9 cellular contexts compared by ENCODE assay signal in genomic region chr6:40586800-40587201, GRCh38. TPM values are rescaled to one million over a fixed set of nuclear protein-coding genes. Genes with fewer than 3 reads are reported as not detected.
DNase-seq lines count a peak whose midpoint lies in the region; ATAC-seq, FAIRE-seq and TF ChIP-seq lines count a peak whose summit lies in the region.
"Had no signal": no experiment of that assay in that cellular context is flagged by ENCODE, and none has a peak within 500 bp of the region (broad histone marks: within the 10 kb centered on the region; RNA-seq: fewer than 3 reads in every experiment).

No MANE protein-coding gene starts in this region.

- H3K36me3 Mint-ChIP-seq in activated CD4-positive, alpha-beta T cell treated with anti-CD3 and anti-CD28 coated beads, Interleukin-2, amount 10 ng/mL, durations not matched to agents 7 days and 5 days (ENCODE audit: low read depth): no peaks in the 10 kb centered on the region
- no peaks in the 10 kb centered on the region for H3K36me3 Mint-ChIP-seq in activated naive CD8-positive, alpha-beta T cell treated with anti-CD3 and anti-CD28 coated beads for 36 hours

- H3K27ac Mint-ChIP-seq in activated CD4-positive, alpha-beta T cell treated with anti-CD3 and anti-CD28 coated beads, Interleukin-2, amount 10 ng/mL, durations not matched to agents 7 days and 5 days: no peak overlapping the region
- H3K27ac Mint-ChIP-seq in activated naive CD8-positive, alpha-beta T cell treated with anti-CD3 and anti-CD28 coated beads for 36 hours: no peak overlapping the region

- no peak for ATAC-seq in lower lobe of right lung
- no peak for ATAC-seq in HG03354 (IDR thresholded peaks at IDR 0.05; ENCODE audit: poor library complexity, severe bottlenecking, unreplicated experiment)
- ATAC-seq in GM19328 (IDR thresholded peaks at IDR 0.05; ENCODE audit: unreplicated experiment): no peak

- H3K27me3 ChIP-seq in lower lobe of right lung (ENCODE audit: low read depth) (peaks cover 74% of the 10 kb centered on the region), thymus (ENCODE audit: control insufficient read depth, insufficient read depth) (peaks cover 26% of the 10 kb centered on the region)

- POLR2A ChIA-PET in activated CD4-positive, alpha-beta T cell treated with anti-CD3 and anti-CD28 coated beads, Interleukin-2, amount 10 ng/mL, durations not matched to agents 7 days and 5 days (lab: Charles Lee): no interaction called here

- TF ChIP-seq CTCF in lower lobe of right lung (IDR thresholded peaks at IDR 0.05): no peak

- WGBS in thymus: 1% methylated on average over 38 of the region's 38 CpGs

- H3K27ac ChIP-seq in lower lobe of right lung (no peak overlapping the region), thymus (ENCODE audit: low read depth) (no peak overlapping the region)

- H3K9me3 ChIP-seq in lower lobe of right lung: no peaks in the 10 kb centered on the region
- H3K9me3 ChIP-seq in thymus (ENCODE audit: control insufficient read depth): no peaks in the 10 kb centered on the region

- intact Hi-C loops in lower lobe of right lung (cut with DNase I): no loop called here

- H3K36me3 ChIP-seq in lower lobe of right lung: no peaks in the 10 kb centered on the region
- H3K36me3 ChIP-seq in thymus (ENCODE audit: control insufficient read depth, insufficient read depth): no peaks in the 10 kb centered on the region

- H3K4me1 Mint-ChIP-seq in activated CD4-positive, alpha-beta T cell treated with anti-CD3 and anti-CD28 coated beads, Interleukin-2, amount 10 ng/mL, durations not matched to agents 7 days and 5 days: peaks cover 31% of the 10 kb centered on the region
- peaks cover 3% of the 10 kb centered on the region for H3K4me1 Mint-ChIP-seq in activated naive CD8-positive, alpha-beta T cell treated with anti-CD3 and anti-CD28 coated beads for 36 hours

- no peak for TF ChIP-seq POLR2A in H54 (IDR thresholded peaks at IDR 0.05; ENCODE audit: low read depth, low read length)

- CTCF ChIA-PET in activated CD4-positive, alpha-beta T cell treated with anti-CD3 and anti-CD28 coated beads, Interleukin-2, amount 10 ng/mL, durations not matched to agents 7 days and 5 days (lab: Charles Lee): interaction anchor here (0.9 to 1.3 kb wide), 7 partner anchors 8 to 107 kb away, joined by 3 to 6 read pairs (median 4); no protein-coding TSS in a partner anchor

- H3K4me1 ChIP-seq in lower lobe of right lung (peaks cover 14% of the 10 kb centered on the region), thymus (ENCODE audit: control insufficient read depth, insufficient read depth, low read length) (no peaks in the 10 kb centered on the region)

- FAIRE-seq in H54 (lab: Jason Lieb, UNC): no peak
- FAIRE-seq: G401.6 had no signal

- H3K4me3 ChIP-seq in lower lobe of right lung (peak overlapping the region; percentile 50), thymus (ENCODE audit: low read length) (peak overlapping the region; percentile 14)

- peak overlapping the region; percentile 76 for H3K4me3 Mint-ChIP-seq in activated CD4-positive, alpha-beta T cell treated with anti-CD3 and anti-CD28 coated beads, Interleukin-2, amount 10 ng/mL, durations not matched to agents 7 days and 5 days
- H3K4me3 Mint-ChIP-seq in activated naive CD8-positive, alpha-beta T cell treated with anti-CD3 and anti-CD28 coated beads for 36 hours: peak overlapping the region; percentile 76

- DNase-seq in activated CD4-positive, alpha-beta T cell treated with anti-CD3 and anti-CD28 coated beads, Interleukin-2, amount 10 ng/mL, durations not matched to agents 7 days and 5 days: no peak
- no peak for DNase-seq in activated CD4-positive, alpha-beta T cell treated with anti-CD3 and anti-CD28 coated beads for 4 hours
- peak; percentile 5 for DNase-seq in activated naive CD8-positive, alpha-beta T cell treated with anti-CD3 and anti-CD28 coated beads for 36 hours
- no peak for DNase-seq in lower lobe of right lung
- no peak for DNase-seq in H54 (ENCODE audit: insufficient read length, low spot score)

- H3K9me3 Mint-ChIP-seq in activated CD4-positive, alpha-beta T cell treated with anti-CD3 and anti-CD28 coated beads, Interleukin-2, amount 10 ng/mL, durations not matched to agents 7 days and 5 days: no peaks in the 10 kb centered on the region
- no peaks in the 10 kb centered on the region for H3K9me3 Mint-ChIP-seq in activated naive CD8-positive, alpha-beta T cell treated with anti-CD3 and anti-CD28 coated beads for 36 hours

- peaks cover 48% of the 10 kb centered on the region for H3K27me3 Mint-ChIP-seq in activated CD4-positive, alpha-beta T cell treated with anti-CD3 and anti-CD28 coated beads, Interleukin-2, amount 10 ng/mL, durations not matched to agents 7 days and 5 days
- peaks cover 57% of the 10 kb centered on the region for H3K27me3 Mint-ChIP-seq in activated naive CD8-positive, alpha-beta T cell treated with anti-CD3 and anti-CD28 coated beads for 36 hours

RNA-seq across cellular contexts. Expression of gene LRFN2, which starts 0.4 kb away (rescaled TPM):
- under 1 TPM; 0.08 to 0.25 TPM for total RNA-seq in activated CD4-positive, alpha-beta T cell treated with anti-CD3 and anti-CD28 coated beads, Interleukin-2, amount 10 ng/mL, durations not matched to agents 7 days and 5 days
- total RNA-seq in activated naive CD8-positive, alpha-beta T cell treated with anti-CD3 and anti-CD28 coated beads for 36 hours: not detected
- total RNA-seq in lower lobe of right lung: not detected
- 0.11 TPM for polyA plus RNA-seq in thymus
